ENCODE assay signal across 1 cellular context in the genomic region with DNA sequence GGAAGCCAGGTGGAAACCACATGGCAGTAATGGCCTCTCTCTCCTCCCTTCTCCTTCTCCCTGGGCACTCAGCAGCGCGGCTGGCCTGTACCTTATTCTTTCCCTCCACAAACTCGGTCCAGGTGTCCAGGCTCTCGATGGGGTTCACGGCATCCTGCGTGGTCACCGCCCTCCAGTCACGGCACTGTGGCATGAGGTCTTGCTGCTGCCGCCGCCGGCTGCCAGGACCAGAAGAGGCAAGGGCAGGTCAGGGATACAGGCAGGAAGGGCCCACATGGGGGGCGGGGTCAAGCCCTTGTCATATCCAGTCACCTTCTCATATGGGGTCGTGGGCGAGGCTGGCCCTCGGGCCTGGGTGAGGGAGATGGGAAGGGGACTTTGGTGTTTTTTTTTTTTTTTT.
TF ChIP-seq lines count a peak whose summit lies in the region.

No MANE protein-coding gene starts in this region.

TF ChIP-seq in HepG2, 621 proteins besides CTCF, POLR2A, EP300 and RAD21:
- no peak for TF ChIP-seq NFIC (IDR thresholded peaks at IDR 0.05; ENCODE audit: low read length)
- TF ChIP-seq, protein P1, sequence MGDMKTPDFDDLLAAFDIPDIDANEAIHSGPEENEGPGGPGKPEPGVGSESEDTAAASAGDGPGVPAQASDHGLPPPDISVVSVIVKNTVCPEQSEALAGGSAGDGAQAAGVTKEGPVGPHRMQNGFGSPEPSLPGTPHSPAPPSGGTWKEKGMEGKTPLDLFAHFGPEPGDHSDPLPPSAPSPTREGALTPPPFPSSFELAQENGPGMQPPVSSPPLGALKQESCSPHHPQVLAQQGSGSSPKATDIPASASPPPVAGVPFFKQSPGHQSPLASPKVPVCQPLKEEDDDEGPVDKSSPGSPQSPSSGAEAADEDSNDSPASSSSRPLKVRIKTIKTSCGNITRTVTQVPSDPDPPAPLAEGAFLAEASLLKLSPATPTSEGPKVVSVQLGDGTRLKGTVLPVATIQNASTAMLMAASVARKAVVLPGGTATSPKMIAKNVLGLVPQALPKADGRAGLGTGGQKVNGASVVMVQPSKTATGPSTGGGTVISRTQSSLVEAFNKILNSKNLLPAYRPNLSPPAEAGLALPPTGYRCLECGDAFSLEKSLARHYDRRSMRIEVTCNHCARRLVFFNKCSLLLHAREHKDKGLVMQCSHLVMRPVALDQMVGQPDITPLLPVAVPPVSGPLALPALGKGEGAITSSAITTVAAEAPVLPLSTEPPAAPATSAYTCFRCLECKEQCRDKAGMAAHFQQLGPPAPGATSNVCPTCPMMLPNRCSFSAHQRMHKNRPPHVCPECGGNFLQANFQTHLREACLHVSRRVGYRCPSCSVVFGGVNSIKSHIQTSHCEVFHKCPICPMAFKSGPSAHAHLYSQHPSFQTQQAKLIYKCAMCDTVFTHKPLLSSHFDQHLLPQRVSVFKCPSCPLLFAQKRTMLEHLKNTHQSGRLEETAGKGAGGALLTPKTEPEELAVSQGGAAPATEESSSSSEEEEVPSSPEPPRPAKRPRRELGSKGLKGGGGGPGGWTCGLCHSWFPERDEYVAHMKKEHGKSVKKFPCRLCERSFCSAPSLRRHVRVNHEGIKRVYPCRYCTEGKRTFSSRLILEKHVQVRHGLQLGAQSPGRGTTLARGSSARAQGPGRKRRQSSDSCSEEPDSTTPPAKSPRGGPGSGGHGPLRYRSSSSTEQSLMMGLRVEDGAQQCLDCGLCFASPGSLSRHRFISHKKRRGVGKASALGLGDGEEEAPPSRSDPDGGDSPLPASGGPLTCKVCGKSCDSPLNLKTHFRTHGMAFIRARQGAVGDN (CRISPR knock-in tag; IDR thresholded peaks at IDR 0.05) = 0 out of 2 replicates have a peak, but pooled peaks have one; percentile 5
- no peak for TF ChIP-seq ZNF460 (CRISPR knock-in tag; IDR thresholded peaks at IDR 0.05; ENCODE audit: borderline replicate concordance)
- TF ChIP-seq NR2F6 (IDR thresholded peaks at IDR 0.05) = no peak
- TF ChIP-seq NR2F6 (CRISPR knock-in tag; IDR thresholded peaks at IDR 0.05) = no peak
